19 cellular contexts compared by ENCODE assay signal in genomic region chr3:181105636-181106035, GRCh38.
"Had no signal": no experiment of that assay in that cellular context is flagged by ENCODE, and none has a peak within 500 bp of the region (broad histone marks: within the 10 kb centered on the region; RNA-seq: fewer than 3 reads in every experiment).

No MANE protein-coding gene starts in this region.

- H3K27ac ChIP-seq: esophagus squamous epithelium, hepatocyte, lower lobe of right lung, sigmoid colon, spleen, upper lobe of right lung, VCaP had no signal

- H3K4me3 ChIP-seq: esophagus squamous epithelium, hepatocyte, lower lobe of right lung, sigmoid colon, spleen, upper lobe of right lung had no signal

- H3K9me3 ChIP-seq: esophagus squamous epithelium, lower lobe of right lung, sigmoid colon had no signal

- H3K36me3 ChIP-seq: esophagus squamous epithelium, lower lobe of right lung, sigmoid colon, spleen, upper lobe of right lung had no signal

- H3K4me1 ChIP-seq: esophagus squamous epithelium, lower lobe of right lung, sigmoid colon, spleen, upper lobe of right lung had no signal

- DNase-seq: activated CD4-positive, alpha-beta T cell treated with anti-CD3 and anti-CD28 coated beads, Interleukin-2, amount 50 U/mL, for 48 hours; activated naive CD8-positive, alpha-beta T cell treated with anti-CD3 and anti-CD28 coated beads for 36 hours; activated T-cell treated with anti-CD3 and anti-CD28 coated beads for 4 hours; amniotic stem cell; dermis blood vessel endothelial cell; effector memory CD4-positive, alpha-beta T cell; esophagus squamous epithelium; left cardiac atrium; lower lobe of right lung; midbrain; nucleus accumbens; posterior cingulate gyrus; sigmoid colon; spleen; stimulated activated CD4-positive, alpha-beta T cell treated with anti-CD3 and anti-CD28 coated beads, Interleukin-4, amount 100 ng/mL, for 4 hours; T-helper 2 cell; upper lobe of right lung had no signal
